In genomic region chr11:65591939-65592814, GRCh38 we compare ENCODE assay signal across 12 cellular contexts. TPM values are rescaled to one million over a fixed set of nuclear protein-coding genes. Genes with fewer than 3 reads are reported as not detected.
A peak's percentile ranks its signal among the peaks of the same experiment; 100 is the strongest.
DNase-seq lines count a peak whose midpoint lies in the region; ATAC-seq and TF ChIP-seq lines count a peak whose summit lies in the region.
"Had no signal": no experiment of that assay in that cellular context is flagged by ENCODE, and none has a peak within 500 bp of the region (broad histone marks: within the 10 kb centered on the region; RNA-seq: fewer than 3 reads in every experiment).

No MANE protein-coding gene starts in this region.

- H3K36me3 ChIP-seq in heart right ventricle (peaks cover 0 to 60% (median 18%) of the 10 kb centered on the region in 9 donors), mucosa of descending colon (ENCODE audit: low read depth) (no peaks in the 10 kb centered on the region), upper lobe of left lung (peaks cover 0 to 48% (median 23%) of the 10 kb centered on the region in 4 donors)

- ATAC-seq in heart right ventricle (peak in 6 of 8 donors; percentile 10 to 36 (median 24)), mucosa of descending colon (peak; percentile 70), upper lobe of left lung (ENCODE audit: low FRiP score in 2 of 2) (peak in 1 of 2 donors; percentile 27), HG03432 (IDR thresholded peaks at IDR 0.05; ENCODE audit: unreplicated experiment) (no peak), GM21825 (IDR thresholded peaks at IDR 0.05; ENCODE audit: unreplicated experiment) (no peak)

- intact Hi-C loops in heart right ventricle (cut with DNase I) (loop anchor here in 4 of 10 donors (2.0 to 5.0 kb wide), 2 partner anchors 50 to 51 kb away; no protein-coding TSS in a partner anchor), mucosa of descending colon (cut with DNase I, micrococcal nuclease) (loop anchor here in 1 of 2 donors (10.0 kb wide), 1 partner anchor 57 kb away; no protein-coding TSS in a partner anchor)

- no peak for TF ChIP-seq POLR2A in upper lobe of left lung (IDR thresholded peaks at IDR 0.05)

- TF ChIP-seq CTCF in heart right ventricle (IDR thresholded peaks at IDR 0.05) (peak in 3 of 9 donors; percentile 14 to 40 (median 33)), mucosa of descending colon (IDR thresholded peaks at IDR 0.05) (peak; percentile 24), upper lobe of left lung (IDR thresholded peaks at IDR 0.05) (peak; percentile 16 to 62 (median 46))

- H3K9me3 ChIP-seq in heart right ventricle (no peaks in the 10 kb centered on the region), mucosa of descending colon (no peaks in the 10 kb centered on the region), upper lobe of left lung (no peaks in the 10 kb centered on the region)

- peak overlapping the region in 9 of 10 donors; percentile 4 to 41 (median 31) for H3K4me3 ChIP-seq in heart right ventricle
- H3K4me3 ChIP-seq in mucosa of descending colon: no peak overlapping the region
- H3K4me3 ChIP-seq in upper lobe of left lung: peak overlapping the region in 3 of 4 donors; percentile 29 to 36 (median 33)

- TF ChIP-seq EP300 in upper lobe of left lung (IDR thresholded peaks at IDR 0.05): no peak

- H3K27me3 ChIP-seq in heart right ventricle (no peaks in the 10 kb centered on the region), upper lobe of left lung (no peaks in the 10 kb centered on the region)

- 42 to 48% methylated on average over 86 to 103 of the region's 103 CpGs for WGBS in heart right ventricle, 2 donors
- WGBS in upper lobe of left lung, 2 donors: 65 to 77% methylated on average over 26 to 91 of the region's 103 CpGs

- peaks cover 21 to 73% (median 47%) of the 10 kb centered on the region in 9 donors for H3K4me1 ChIP-seq in heart right ventricle
- H3K4me1 ChIP-seq in mucosa of descending colon (ENCODE audit: low read depth): peaks cover 34% of the 10 kb centered on the region
- peaks cover 27 to 64% (median 33%) of the 10 kb centered on the region in 4 donors for H3K4me1 ChIP-seq in upper lobe of left lung

- peak; percentile 87 for DNase-seq in astrocyte of the hippocampus (ENCODE audit: low read depth, low spot score)
- DNase-seq in heart right ventricle: peak in 1 of 2 donors; percentile 55
- DNase-seq in mucosa of descending colon: peak; percentile 69 to 78 (median 71)
- peak in 1 of 2 donors; percentile 89 for DNase-seq in upper lobe of left lung
- DNase-seq in NK-92 (lab: John Stamatoyannopoulos, UW; ENCODE audit: unreplicated experiment): no peak
- DNase-seq: effector CD4-positive, alpha-beta T cell; Karpas-422; NCI-H510A treated with DMSO at 0.1 percent for 48 hours; T1000 had no signal

- peak overlapping the region in 9 of 10 donors; percentile 44 to 78 (median 65) for H3K27ac ChIP-seq in heart right ventricle
- peak overlapping the region; percentile 56 to 88 (median 72) for H3K27ac ChIP-seq in upper lobe of left lung

RNA-seq across cellular contexts. Expression of gene KCNK7, which starts 3.4 kb away (rescaled TPM):
- total RNA-seq in heart right ventricle: 1 to 10 TPM in 2 of 10 donors, under 1 TPM in 6, not detected in 2; 0.22 to 1.5 (median 0.35) TPM
- 1 to 10 TPM in 1 of 2 donors, under 1 TPM in 1; 0.48 to 1.4 TPM for polyA plus RNA-seq in heart right ventricle
- total RNA-seq in mucosa of descending colon: 1 to 10 TPM in 2 of 3 donors, under 1 TPM in 1; 0.49 to 1.7 (median 1.5) TPM
- total RNA-seq in upper lobe of left lung: 1 to 10 TPM in 4 of 6 donors, under 1 TPM in 1, not detected in 1; 0.59 to 3.7 (median 1.7) TPM
- total RNA-seq: myocyte had no signal

RNA-seq across cellular contexts. Expression of gene EHBP1L1, which starts 16.3 kb away (rescaled TPM):
- total RNA-seq in heart right ventricle: 100 to 1,000 TPM in 1 of 10 donors, 10 to 100 TPM in 9; 42.9 to 113 (median 53.9) TPM
- 10 to 100 TPM; 30.8 to 62.6 TPM for polyA plus RNA-seq in heart right ventricle
- 100 to 1,000 TPM in 1 of 3 donors, 10 to 100 TPM in 2; 65.8 to 208 (median 65.9) TPM for total RNA-seq in mucosa of descending colon
- total RNA-seq in upper lobe of left lung: 100 to 1,000 TPM in 4 of 6 donors, 10 to 100 TPM in 2; 70.4 to 220 (median 133) TPM

RNA-seq across cellular contexts. Expression of gene FAM89B, which starts 19.8 kb away (rescaled TPM):
- total RNA-seq in heart right ventricle: 10 to 100 TPM; 21.2 to 54.9 (median 29.2) TPM
- polyA plus RNA-seq in heart right ventricle: 10 to 100 TPM; 42.0 to 55.7 TPM
- 10 to 100 TPM; 26.4 to 61.2 (median 28.5) TPM for total RNA-seq in mucosa of descending colon
- total RNA-seq in upper lobe of left lung: 10 to 100 TPM; 27.9 to 65.8 (median 45.3) TPM

RNA-seq across cellular contexts. Expression of gene MAP3K11, which starts 21.8 kb away (rescaled TPM):
- total RNA-seq in heart right ventricle (10 to 100 TPM; 23.1 to 45.6 (median 34.2) TPM), mucosa of descending colon (100 to 1,000 TPM in 1 of 3 donors, 10 to 100 TPM in 2; 81.6 to 109 (median 95.7) TPM), upper lobe of left lung (100 to 1,000 TPM in 4 of 6 donors, 10 to 100 TPM in 2; 52.1 to 132 (median 107) TPM)
- polyA plus RNA-seq in heart right ventricle: 10 to 100 TPM; 32.5 to 69.9 TPM

RNA-seq across cellular contexts. Expression of gene ZNRD2, which starts 21.9 kb away (rescaled TPM):
- total RNA-seq in heart right ventricle: 10 to 100 TPM; 23.7 to 44.0 (median 26.3) TPM
- 10 to 100 TPM; 55.6 to 92.0 TPM for polyA plus RNA-seq in heart right ventricle
- total RNA-seq in mucosa of descending colon: 10 to 100 TPM; 20.9 to 24.6 (median 21.0) TPM
- total RNA-seq in upper lobe of left lung: 10 to 100 TPM; 22.6 to 60.7 (median 39.7) TPM

Comparison
In these comparisons a context has a peak if more than half of its experiments do, and no peak if none do; other contexts are left out.
1. ATAC-seq: peak in heart right ventricle (6 of 8) and mucosa of descending colon (single experiment); none in HG03432 (single experiment) and GM21825 (single experiment).